8 cellular contexts compared by ENCODE assay signal in the genomic region with DNA sequence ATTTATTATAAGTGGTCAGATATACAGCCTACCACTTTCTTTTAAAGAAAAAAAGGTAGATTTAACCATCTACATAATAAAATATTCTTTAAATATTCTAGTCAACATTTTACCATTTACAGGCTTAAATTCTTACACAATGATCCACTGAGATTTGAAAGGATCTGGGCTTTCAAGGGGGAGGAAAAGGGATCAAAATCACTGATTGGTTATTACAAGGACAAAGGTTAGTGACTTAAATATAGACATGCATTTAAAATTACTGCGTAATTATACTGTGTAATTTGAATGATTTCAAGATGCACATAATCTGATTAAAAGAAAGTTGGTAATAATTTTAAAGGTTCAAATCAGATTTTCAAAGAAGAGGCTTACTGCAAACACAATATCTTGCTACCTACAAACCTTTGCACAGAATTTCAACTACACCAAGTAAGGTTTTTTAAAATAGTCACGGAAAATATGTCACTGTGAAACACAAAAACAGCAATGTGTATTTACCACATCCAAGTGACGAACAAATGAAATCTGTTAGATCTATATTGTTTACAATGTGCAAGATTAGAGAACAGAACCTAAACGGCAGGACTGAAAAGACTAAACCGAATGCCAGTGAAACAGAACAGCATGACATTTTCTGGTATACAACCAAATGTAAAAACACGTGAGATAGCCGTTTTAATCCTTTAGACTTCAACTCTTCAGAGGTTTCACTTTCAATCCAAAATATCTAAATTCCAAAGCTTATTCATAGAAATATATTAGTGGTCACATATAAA. TPM values are rescaled to one million over a fixed set of nuclear protein-coding genes. Genes with fewer than 3 reads are reported as not detected.
DNase-seq lines count a peak whose midpoint lies in the region; ATAC-seq, FAIRE-seq and TF ChIP-seq lines count a peak whose summit lies in the region.

No MANE protein-coding gene starts in this region.

- no peaks in the 10 kb centered on the region for H3K27me3 ChIP-seq in psoas muscle (ENCODE audit: insufficient read depth in 3 of 3, low read length in 2 of 3)

- H3K4me1 ChIP-seq in psoas muscle: peaks cover 48% of the 10 kb centered on the region

- WGBS in psoas muscle, 3 donors: 6 to 9% (median 6%) methylated on average over 7 of the region's 7 CpGs

- peak overlapping the region; percentile 72 for H3K4me3 ChIP-seq in psoas muscle

- no peaks in the 10 kb centered on the region for H3K9me3 ChIP-seq in psoas muscle

- peak; percentile 36 for ATAC-seq in GM18502 (IDR thresholded peaks at IDR 0.05; ENCODE audit: poor library complexity, unreplicated experiment)
- peak; percentile 26 for ATAC-seq in HG03135 (IDR thresholded peaks at IDR 0.05; ENCODE audit: unreplicated experiment)
- peak in 2 of 4 donors; percentile 16 to 37 for ATAC-seq in psoas muscle
- ATAC-seq in HG02763 (IDR thresholded peaks at IDR 0.05; ENCODE audit: unreplicated experiment): no peak

- DNase-seq in central memory CD4-positive, alpha-beta T cell: peak; percentile 21
- no peak for DNase-seq in psoas muscle
- no peak for DNase-seq in urothelium cell line (ENCODE audit: low spot score)
- DNase-seq in NOMO-1 treated with DMSO at 0.1 percent for 48 hours (lab: John Stamatoyannopoulos, UW; ENCODE audit: unreplicated experiment): no peak
- no peak for DNase-seq in DMS79 treated with DMSO at 0.1 percent for 48 hours (lab: John Stamatoyannopoulos, UW)

- intact Hi-C loops in psoas muscle (cut with DNase I): loop anchor here (2.0 to 5.0 kb wide), 3 partner anchors 37 to 352 kb away; no protein-coding TSS in a partner anchor

- peak overlapping the region; percentile 95 for H3K27ac ChIP-seq in psoas muscle

- no peak for TF ChIP-seq CTCF in psoas muscle (IDR thresholded peaks at IDR 0.05)

- no peaks in the 10 kb centered on the region for H3K36me3 ChIP-seq in psoas muscle (ENCODE audit: insufficient read depth in 1 of 2, low read depth in 1 of 2)

- FAIRE-seq in urothelium cell line (lab: Jason Lieb, UNC): no peak

RNA-seq across cellular contexts. Expression of a gene that starts 40.8 kb away (rescaled TPM):
- 100 to 1,000 TPM; 235 to 394 (median 302) TPM for total RNA-seq in psoas muscle
- polyA plus RNA-seq in psoas muscle: 100 to 1,000 TPM; 168 to 542 (median 289) TPM
